In the genomic region with DNA sequence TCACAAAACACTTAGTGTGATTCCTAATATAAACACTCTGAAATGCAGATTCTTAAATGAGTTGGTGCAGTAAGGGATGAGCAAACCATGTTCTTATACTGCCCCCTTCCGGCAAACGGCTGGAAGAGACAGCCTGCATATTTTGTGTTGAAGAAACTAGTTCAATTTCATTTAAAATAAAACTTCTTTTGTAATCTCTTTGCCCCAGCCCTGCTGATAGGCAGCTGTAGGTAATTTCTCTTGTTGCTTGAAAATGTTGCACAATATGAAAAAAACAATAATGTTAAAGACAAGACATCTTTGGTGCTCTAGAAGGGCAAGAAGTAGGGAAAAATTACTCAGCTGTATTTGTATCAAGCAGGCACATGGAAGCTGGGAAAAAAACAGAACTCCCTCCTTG, we compare ENCODE assay signal across 8 cellular contexts.
DNase-seq lines count a peak whose midpoint lies in the region; ATAC-seq and TF ChIP-seq lines count a peak whose summit lies in the region.

No MANE protein-coding gene starts in this region.

- no peaks in the 10 kb centered on the region for H3K36me3 Mint-ChIP-seq in glutamatergic neuron (ENCODE audit: unreplicated experiment)

- peak; percentile 14 for DNase-seq in COR-L47 (lab: John Stamatoyannopoulos, UW)
- DNase-seq in OCI-LY7 (ENCODE audit: low spot score): peak; percentile 70
- peak; percentile 33 for DNase-seq in activated naive CD4-positive, alpha-beta T cell treated with Interleukin-2 at 50 U/mL for 16 hours
- peak; percentile 56 for DNase-seq in glutamatergic neuron
- DNase-seq in renal cortical epithelial cell (ENCODE audit: low read depth): peak; percentile 62

- H3K4me1 Mint-ChIP-seq in glutamatergic neuron (ENCODE audit: low read depth, unreplicated experiment): no peaks in the 10 kb centered on the region

- H3K9me3 Mint-ChIP-seq in glutamatergic neuron (ENCODE audit: unreplicated experiment): no peaks in the 10 kb centered on the region

- peak; percentile 99 for TF ChIP-seq CTCF in OCI-LY7 (conservative IDR thresholded peaks at IDR 0.05; ENCODE audit: low read length)
- peak; percentile 86 for TF ChIP-seq CTCF in glutamatergic neuron (IDR thresholded peaks at IDR 0.05; ENCODE audit: partially characterized antibody, unreplicated experiment)

- CTCF ChIA-PET in OCI-LY7 (lab: Charles Lee; ENCODE audit: unreplicated experiment): no interaction called here

- no peak overlapping the region for H3K27ac ChIP-seq in OCI-LY7 (ENCODE audit: low read depth, low read length, poor library complexity, severe bottlenecking)

- H3K9me2 ChIP-seq in OCI-LY7 (ENCODE audit: insufficient read depth, low read length): no peaks in the 10 kb centered on the region

- no TSS peak for BruUV-seq in OCI-LY7 (replicated peaks; lab: Mats Ljungman, UMichigan)

- no peak overlapping the region for H3K4me3 ChIP-seq in OCI-LY7 (ENCODE audit: low read depth, low read length, poor library complexity, severe bottlenecking)

- no peaks in the 10 kb centered on the region for H3K9me3 ChIP-seq in OCI-LY7 (ENCODE audit: low read length)

- no peaks in the 10 kb centered on the region for H3K27me3 Mint-ChIP-seq in glutamatergic neuron (ENCODE audit: unreplicated experiment)

- H3K27ac Mint-ChIP-seq in glutamatergic neuron (ENCODE audit: unreplicated experiment): no peak overlapping the region

- H3K4me3 Mint-ChIP-seq in glutamatergic neuron (ENCODE audit: unreplicated experiment): no peak overlapping the region

- POLR2A ChIA-PET in OCI-LY7 (lab: Charles Lee): interaction anchor here (0.7 kb wide), 1 partner anchor 165 kb away, joined by 4 read pairs; no protein-coding TSS in a partner anchor

- intact Hi-C loops in OCI-LY7 (cut with micrococcal nuclease; ENCODE audit: unreplicated experiment): loop anchor here (2.0 to 10.0 kb wide), 3 partner anchors 61 to 1497 kb away; no protein-coding TSS in a partner anchor

- no peaks in the 10 kb centered on the region for H3K36me3 ChIP-seq in OCI-LY7 (ENCODE audit: insufficient read depth, low read length)

- ATAC-seq in GM19023 (IDR thresholded peaks at IDR 0.05; ENCODE audit: unreplicated experiment) (peak; percentile 73), HG03432 (IDR thresholded peaks at IDR 0.05; ENCODE audit: unreplicated experiment) (peak; percentile 80), GM18861 (IDR thresholded peaks at IDR 0.05; ENCODE audit: unreplicated experiment) (no peak)

- H4K20me1 ChIP-seq in OCI-LY7 (ENCODE audit: insufficient read depth, low read length): no peaks in the 10 kb centered on the region

- no peak overlapping the region for H2AFZ ChIP-seq in OCI-LY7 (ENCODE audit: low read length)

- no peaks in the 10 kb centered on the region for H3K4me1 ChIP-seq in OCI-LY7 (ENCODE audit: insufficient read depth, low read length, poor library complexity, severe bottlenecking)

- no peaks in the 10 kb centered on the region for H3K79me2 ChIP-seq in OCI-LY7 (ENCODE audit: insufficient read depth, low read depth, low read length)

- H3K4me2 ChIP-seq in OCI-LY7 (ENCODE audit: low read length): no peak overlapping the region

Comparison
In these comparisons a context has a peak if more than half of its experiments do, and no peak if none do; other contexts are left out.
1. DNase-seq: peak in every context shown above with its lines; median percentile 70 in OCI-LY7; 62 in renal cortical epithelial cell; 56 in glutamatergic neuron; 33 in activated naive CD4-positive, alpha-beta T cell treated with Interleukin-2 at 50 U/mL for 16 hours; 14 in COR-L47.